In genomic region chr10:44745920-44746319, GRCh38 we compare ENCODE assay signal across 13 cellular contexts.
"Had no signal": no experiment of that assay in that cellular context is flagged by ENCODE, and none has a peak within 500 bp of the region (broad histone marks: within the 10 kb centered on the region; RNA-seq: fewer than 3 reads in every experiment).

No MANE protein-coding gene starts in this region.

- H3K9me3 Mint-ChIP-seq: activated CD4-positive, alpha-beta memory T cell treated with anti-CD3 and anti-CD28 coated beads for 36 hours; activated naive CD4-positive, alpha-beta T cell treated with anti-CD3 and anti-CD28 coated beads, Interleukin-2, amount 50 U/mL, for 72 hours; activated T-cell treated with anti-CD3 and anti-CD28 coated beads, Interleukin-2, amount 50 U/mL, for 24 hours; T-cell had no signal

- H3K27ac Mint-ChIP-seq: activated CD4-positive, alpha-beta memory T cell treated with anti-CD3 and anti-CD28 coated beads for 36 hours; activated T-cell treated with anti-CD3 and anti-CD28 coated beads, Interleukin-2, amount 50 U/mL, for 24 hours; stimulated activated naive B cell treated with anti-CD40 and anti-IgM and Interleukin-4, amounts not matched to agents 10 μg/mL and 1 μg/mL and 100 μg/mL, for 72 hours; T-cell had no signal

- FAIRE-seq: endometrium had no signal

- H3K4me3 Mint-ChIP-seq: activated CD4-positive, alpha-beta memory T cell treated with anti-CD3 and anti-CD28 coated beads for 36 hours; activated T-cell treated with anti-CD3 and anti-CD28 coated beads, Interleukin-2, amount 50 U/mL, for 24 hours; stimulated activated naive B cell treated with anti-CD40 and anti-IgM and Interleukin-4, amounts not matched to agents 10 μg/mL and 1 μg/mL and 100 μg/mL, for 72 hours; T-cell had no signal

- DNase-seq: activated CD4-positive, alpha-beta memory T cell treated with anti-CD3 and anti-CD28 coated beads for 36 hours; activated CD4-positive, alpha-beta T cell treated with anti-CD3 and anti-CD28 coated beads for 1 hour; activated effector memory CD4-positive, alpha-beta T cell treated with Interleukin-2 at 50 U/mL for 16 hours; activated T-cell treated with anti-CD3 and anti-CD28 coated beads, Interleukin-2, amount 50 U/mL, for 24 hours; hippocampal formation; midbrain; retina; stimulated activated CD4-positive, alpha-beta T cell treated with anti-CD3 and anti-CD28 coated beads, Interleukin-2, amount 100 ng/mL, for 48 hours; stimulated activated naive B cell treated with anti-CD40 and anti-IgM and Interleukin-4, amounts not matched to agents 10 μg/mL and 1 μg/mL and 100 μg/mL, for 72 hours; T-cell; trophoblast cell had no signal

- H3K36me3 Mint-ChIP-seq: activated CD4-positive, alpha-beta memory T cell treated with anti-CD3 and anti-CD28 coated beads for 36 hours; activated naive CD4-positive, alpha-beta T cell treated with anti-CD3 and anti-CD28 coated beads, Interleukin-2, amount 50 U/mL, for 72 hours; stimulated activated naive B cell treated with anti-CD40 and anti-IgM and Interleukin-4, amounts not matched to agents 10 μg/mL and 1 μg/mL and 100 μg/mL, for 72 hours; T-cell had no signal

- H3K4me1 Mint-ChIP-seq: stimulated activated naive B cell treated with anti-CD40 and anti-IgM and Interleukin-4, amounts not matched to agents 10 μg/mL and 1 μg/mL and 100 μg/mL, for 72 hours; T-cell had no signal

- H3K27me3 Mint-ChIP-seq: activated T-cell treated with anti-CD3 and anti-CD28 coated beads, Interleukin-2, amount 50 U/mL, for 24 hours had no signal
